8 cellular contexts compared by ENCODE assay signal in the genomic region with DNA sequence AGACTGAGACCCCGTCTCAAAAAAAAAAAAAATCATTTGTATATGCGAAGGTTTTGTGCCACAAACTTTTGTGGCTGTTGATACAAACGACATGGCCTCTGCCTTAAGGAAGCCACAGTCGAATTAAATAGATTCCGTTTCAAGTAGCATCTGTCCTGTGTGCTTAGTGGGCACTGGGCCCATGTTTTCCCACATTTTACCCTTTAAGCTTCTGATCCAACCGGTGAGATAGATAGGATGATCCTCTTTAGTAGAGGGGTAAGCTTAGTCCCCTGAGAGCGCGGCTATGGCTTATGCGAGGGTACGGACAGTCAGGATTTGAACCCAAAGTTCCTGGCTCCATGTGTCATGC. TPM values are rescaled to one million over a fixed set of nuclear protein-coding genes. Genes with fewer than 3 reads are reported as not detected.
DNase-seq lines count a peak whose midpoint lies in the region; ATAC-seq and TF ChIP-seq lines count a peak whose summit lies in the region.

No MANE protein-coding gene starts in this region.

- POLR2A ChIA-PET in BJ (lab: Charles Lee), result interaction anchor here (0.6 to 1.2 kb wide), 3 partner anchors 9 to 12 kb away, joined by 3 to 9 read pairs (median 5); a partner anchor contains a TSS

- H3K4me3 ChIP-seq in BJ (ENCODE audit: low read depth, low read length), result peak overlapping the region; percentile 86
- peak overlapping the region; percentile 42 for H3K4me3 ChIP-seq in KMS-11 (IDR thresholded peaks at IDR 0.05; ENCODE audit: insufficient read depth, low read depth, low read length)

- H3K4me2 ChIP-seq in KMS-11, result peak overlapping the region; percentile 92

- peak overlapping the region; percentile 98 for H2AFZ ChIP-seq in KMS-11 (ENCODE audit: low read depth)

- H3K27ac ChIP-seq in KMS-11, result peak overlapping the region; percentile 5; the same call in 1 of the 2 replicates

- H3K36me3 Mint-ChIP-seq in chondrocyte (ENCODE audit: low read depth) (no peaks in the 10 kb centered on the region), nephron (ENCODE audit: low read depth) (peaks cover 16% of the 10 kb centered on the region)

- no peaks in the 10 kb centered on the region for H3K27me3 Mint-ChIP-seq in chondrocyte (ENCODE audit: low read depth)
- no peaks in the 10 kb centered on the region for H3K27me3 Mint-ChIP-seq in nephron (ENCODE audit: low read depth)

- H3K4me1 Mint-ChIP-seq in chondrocyte (ENCODE audit: low read depth), result peaks cover 23% of the 10 kb centered on the region
- H3K4me1 Mint-ChIP-seq in nephron, result peaks cover 12% of the 10 kb centered on the region

- TF ChIP-seq CTCF in BJ (IDR thresholded peaks at IDR 0.05; ENCODE audit: insufficient read depth, low read depth, low read length) (no peak), KMS-11 (conservative IDR thresholded peaks at IDR 0.05; ENCODE audit: low read depth, low read length) (no peak), chondrocyte (IDR thresholded peaks at IDR 0.05) (no peak), nephron (IDR thresholded peaks at IDR 0.05; ENCODE audit: unreplicated experiment in 3 of 3) (no peak)

- H4K20me1 ChIP-seq in KMS-11 (ENCODE audit: insufficient read depth), result no peaks in the 10 kb centered on the region

- H3K79me2 ChIP-seq in KMS-11 (ENCODE audit: insufficient read depth, low read depth), result no peaks in the 10 kb centered on the region

- H3K27ac Mint-ChIP-seq in chondrocyte (ENCODE audit: unreplicated experiment) (peak overlapping the region; percentile 77), nephron (peak overlapping the region; percentile 70 to 95 (median 89))

- H3K36me3 ChIP-seq in BJ (ENCODE audit: control insufficient read depth, insufficient read depth, low read length), result no peaks in the 10 kb centered on the region
- H3K36me3 ChIP-seq in KMS-11 (ENCODE audit: insufficient read depth), result no peaks in the 10 kb centered on the region

- no peaks in the 10 kb centered on the region for H3K27me3 ChIP-seq in BJ (ENCODE audit: control insufficient read depth, insufficient read depth, low read length)
- H3K27me3 ChIP-seq in KMS-11 (ENCODE audit: insufficient read depth, low read depth), result no peaks in the 10 kb centered on the region

- ATAC-seq in HG03565 (IDR thresholded peaks at IDR 0.05; ENCODE audit: unreplicated experiment) (no peak), HG03457 (IDR thresholded peaks at IDR 0.05; ENCODE audit: unreplicated experiment) (no peak)

- H3K4me3 Mint-ChIP-seq in chondrocyte (ENCODE audit: unreplicated experiment), result peak overlapping the region; percentile 84
- H3K4me3 Mint-ChIP-seq in nephron, result peak overlapping the region; percentile 85 to 92 (median 88)

- CTCF ChIA-PET in BJ (lab: Yijun Ruan, JAX), result interaction anchor here (1.0 to 2.7 kb wide), 6 partner anchors 10 to 112 kb away, joined by 3 to 13 read pairs (median 5); a partner anchor contains a TSS

- no peaks in the 10 kb centered on the region for H3K9me3 Mint-ChIP-seq in chondrocyte (ENCODE audit: low read depth)
- no peaks in the 10 kb centered on the region for H3K9me3 Mint-ChIP-seq in nephron

- H3K9ac ChIP-seq in KMS-11, result peak overlapping the region; percentile 42; the same call in 1 of the 2 replicates

- peaks cover 16% of the 10 kb centered on the region for H3K4me1 ChIP-seq in KMS-11 (ENCODE audit: low read depth, poor library complexity, severe bottlenecking)

- DNase-seq in BJ (ENCODE audit: low read depth), result no peak
- no peak for DNase-seq in chondrocyte (ENCODE audit: low spot score)
- no peak for DNase-seq in AG08396 (ENCODE audit: low spot score)
- no peak for DNase-seq in Kasumi-1 (lab: John Stamatoyannopoulos, UW)

RNA-seq across cellular contexts. Expression of a gene that starts 0.8 kb away (rescaled TPM):
- polyA plus RNA-seq in BJ (2011; rRNA removed), result 112 and 146 TPM in 2 replicates
- polyA minus RNA-seq in BJ (2011; rRNA and poly(A)+ RNA removed), result 59.4 and 80.8 TPM in 2 replicates
- 111 to 122 TPM (median 120 TPM) in 3 replicates for total RNA-seq in chondrocyte

RNA-seq across cellular contexts. Expression of a gene that starts 12.6 kb away (rescaled TPM):
- 17.4 and 24.3 TPM in 2 replicates for polyA plus RNA-seq in BJ (2011; rRNA removed)
- 19.0 and 25.8 TPM in 2 replicates for polyA minus RNA-seq in BJ (2011; rRNA and poly(A)+ RNA removed)
- 50.0 to 56.6 TPM (median 50.1 TPM) in 3 replicates for total RNA-seq in chondrocyte

RNA-seq across cellular contexts. Expression of a gene that starts 34.3 kb away (rescaled TPM):
- 7.7 and 9.6 TPM in 2 replicates for polyA plus RNA-seq in BJ (2011; rRNA removed)
- 3.3 and 4.5 TPM in 2 replicates for polyA minus RNA-seq in BJ (2011; rRNA and poly(A)+ RNA removed)
- total RNA-seq in chondrocyte, result 8.4 to 14.0 TPM (median 9.9 TPM) in 3 replicates

RNA-seq across cellular contexts. Expression of a gene that starts 34.9 kb away (rescaled TPM):
- polyA plus RNA-seq in BJ (2011; rRNA removed), result 34.5 and 35.6 TPM in 2 replicates
- polyA minus RNA-seq in BJ (2011; rRNA and poly(A)+ RNA removed), result 7.3 and 8.0 TPM in 2 replicates
- 57.1 to 68.5 TPM (median 64.6 TPM) in 3 replicates for total RNA-seq in chondrocyte

RNA-seq across cellular contexts. Expression of a gene that starts 35.1 kb away (rescaled TPM):
- 8.2 and 12.3 TPM in 2 replicates for polyA plus RNA-seq in BJ (2011; rRNA removed)
- 5.7 and 7.1 TPM in 2 replicates for polyA minus RNA-seq in BJ (2011; rRNA and poly(A)+ RNA removed)
- total RNA-seq in chondrocyte, result 19.3 to 21.1 TPM (median 20.3 TPM) in 3 replicates
